27 cellular contexts compared by ENCODE assay signal in the genomic region with DNA sequence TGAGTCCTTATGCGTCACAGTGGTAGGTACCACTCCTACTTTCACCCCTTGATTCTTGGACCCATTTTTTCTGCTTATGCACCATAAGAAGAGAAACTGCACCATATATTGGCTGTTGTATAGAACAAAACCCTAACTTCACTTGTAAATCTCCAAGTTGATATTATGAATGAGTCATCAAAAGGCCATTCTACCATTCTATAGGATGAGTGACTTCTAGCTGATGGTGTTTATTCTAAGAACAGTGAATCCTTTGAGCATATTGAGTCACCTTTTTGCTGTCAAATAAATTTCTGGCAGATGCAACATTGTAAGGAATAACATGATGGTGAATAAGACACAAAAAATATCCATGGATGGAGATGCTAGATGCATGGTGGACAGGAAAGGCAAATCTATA.
"Had no signal": no experiment of that assay in that cellular context is flagged by ENCODE, and none has a peak within 500 bp of the region (broad histone marks: within the 10 kb centered on the region; RNA-seq: fewer than 3 reads in every experiment).

No MANE protein-coding gene starts in this region.

- H3K27me3 ChIP-seq: ascending aorta, gastrocnemius medialis, pancreas, sigmoid colon, upper lobe of left lung, vagina had no signal

- ATAC-seq: activated CD4-positive, alpha-beta T cell treated with anti-CD3 and anti-CD28 coated beads for 36 hours; activated T-cell treated with anti-CD3 and anti-CD28 coated beads, Interleukin-2, amount 50 U/mL, for 72 hours; gastrocnemius medialis; left cardiac atrium; left ventricle myocardium superior; naive thymus-derived CD4-positive, alpha-beta T cell; pancreas had no signal

- H3K4me3 ChIP-seq: ascending aorta, gastrocnemius medialis, pancreas, prostate gland, sigmoid colon, upper lobe of left lung, vagina had no signal

- H3K9me3 ChIP-seq: ascending aorta, gastrocnemius medialis, pancreas, prostate gland, sigmoid colon, upper lobe of left lung, vagina had no signal

- H3K27ac ChIP-seq: ascending aorta, gastrocnemius medialis, pancreas, prostate gland, sigmoid colon, upper lobe of left lung, vagina had no signal

- FAIRE-seq: pancreas, small intestine had no signal

- H3K36me3 ChIP-seq: ascending aorta, gastrocnemius medialis, pancreas, prostate gland, sigmoid colon, upper lobe of left lung, vagina had no signal

- DNase-seq: activated CD4-positive, alpha-beta T cell treated with anti-CD3 and anti-CD28 coated beads for 36 hours; activated CD4-positive, CD25-positive, alpha-beta regulatory T cell; activated effector memory CD4-positive, alpha-beta T cell treated with anti-CD3 and anti-CD28 coated beads, Interleukin-2, amount 50 U/mL, for 16 hours; activated naive CD4-positive, alpha-beta T cell treated with anti-CD3 and anti-CD28 coated beads for 36 hours; activated naive CD8-positive, alpha-beta T cell treated with anti-CD3 and anti-CD28 coated beads for 36 hours; activated T-cell treated with anti-CD3 and anti-CD28 coated beads for 4 hours; activated T-cell treated with anti-CD3 and anti-CD28 coated beads, Interleukin-2, amount 50 U/mL, for 72 hours; caudate nucleus; endodermal cell; gastrocnemius medialis; glutamatergic neuron; islet precursor cell; left cardiac atrium; left ventricle myocardium superior; midbrain; naive thymus-derived CD4-positive, alpha-beta T cell; nucleus accumbens; pancreas; retina; sigmoid colon; small intestine; stimulated activated CD4-positive, alpha-beta T cell treated with anti-CD3 and anti-CD28 coated beads, Interleukin-4, amount 100 ng/mL, for 24 hours; T-helper 1 cell; upper lobe of left lung had no signal

- H3K4me1 ChIP-seq: ascending aorta, gastrocnemius medialis, pancreas, prostate gland, sigmoid colon, upper lobe of left lung, vagina had no signal
